ENCODE assay signal across 2 cellular contexts in genomic region chr5:178630475-178630930, GRCh38.
TF ChIP-seq lines count a peak whose summit lies in the region.

No MANE protein-coding gene starts in this region.

TF ChIP-seq in K562, 482 proteins besides CTCF, POLR2A, EP300 and RAD21:
- TF ChIP-seq E2F3 (CRISPR knock-in tag; IDR thresholded peaks at IDR 0.05): no peak
- no peak for TF ChIP-seq NFRKB (IDR thresholded peaks at IDR 0.05; ENCODE audit: low read depth)
- TF ChIP-seq VEZF1 (CRISPR knock-in tag; IDR thresholded peaks at IDR 0.05): no peak
- TF ChIP-seq MEIS2 (IDR thresholded peaks at IDR 0.05; ENCODE audit: partially characterized antibody): peak; percentile 89
- TF ChIP-seq LEF1 (IDR thresholded peaks at IDR 0.05): peak; percentile 66
- TF ChIP-seq ETV6 (IDR thresholded peaks at IDR 0.05; ENCODE audit: borderline replicate concordance in 1 of 2, low read depth in 2 of 2, low read length in 1 of 2): no peak
- TF ChIP-seq ETV6 (CRISPR knock-in tag; IDR thresholded peaks at IDR 0.05; ENCODE audit: borderline replicate concordance): no peak
- TF ChIP-seq ZNF766 (CRISPR knock-in tag; conservative IDR thresholded peaks at IDR 0.05): no peak
- TF ChIP-seq FOXA3 (CRISPR knock-in tag; conservative IDR thresholded peaks at IDR 0.05 in 1 of 2, IDR thresholded peaks at IDR 0.05 in 1 of 2): peak in 1 of 2 experiments; percentile 38; a peak in 1 of 4 replicates
- TF ChIP-seq FOSL1 (tag; conservative IDR thresholded peaks at IDR 0.05): 0 out of 2 replicates have a peak, but pooled peaks have one; percentile 14
- no peak for TF ChIP-seq SMARCB1 (IDR thresholded peaks at IDR 0.05; ENCODE audit: insufficient read length, low read depth)
- no peak for TF ChIP-seq PBX2 (CRISPR knock-in tag; IDR thresholded peaks at IDR 0.05; ENCODE audit: low read depth)
- TF ChIP-seq PBX2 (tag; conservative IDR thresholded peaks at IDR 0.05; ENCODE audit: low read depth): peak; percentile 62
- no peak for TF ChIP-seq BACH1 (tag; IDR thresholded peaks at IDR 0.05)
- peak; percentile 31; the same call in 1 of the 2 replicates for TF ChIP-seq PKNOX1 (IDR thresholded peaks at IDR 0.05)
- no peak for TF ChIP-seq DNMT1 (IDR thresholded peaks at IDR 0.05)
- TF ChIP-seq ZNF431 (CRISPR knock-in tag; IDR thresholded peaks at IDR 0.05): no peak
TF ChIP-seq in K562: peak in this region for 6.

TF ChIP-seq in GM23338, 12 proteins besides CTCF, POLR2A, EP300 and RAD21:
- TF ChIP-seq JUNB (IDR thresholded peaks at IDR 0.05; ENCODE audit: unreplicated experiment) (no peak), ZNF331 (CRISPR knock-in tag; IDR thresholded peaks at IDR 0.05; ENCODE audit: low read depth) (no peak), STAT1 (IDR thresholded peaks at IDR 0.05; ENCODE audit: unreplicated experiment) (no peak), EZH2 (IDR thresholded peaks at IDR 0.05; ENCODE audit: low read depth, unreplicated experiment) (no peak), REST (IDR thresholded peaks at IDR 0.05; ENCODE audit: unreplicated experiment) (no peak), NANOG (IDR thresholded peaks at IDR 0.05; ENCODE audit: borderline replicate concordance) (no peak), ZNF462 (CRISPR knock-in tag; IDR thresholded peaks at IDR 0.05) (no peak), ZNF114 (CRISPR knock-in tag; IDR thresholded peaks at IDR 0.05) (no peak), ETS1 (IDR thresholded peaks at IDR 0.05) (no peak), POLR2AphosphoS5 (IDR thresholded peaks at IDR 0.05; ENCODE audit: low read depth) (no peak), EZH2phosphoT487 (IDR thresholded peaks at IDR 0.05; ENCODE audit: unreplicated experiment) (no peak), CREB1 (CRISPR knock-in tag; IDR thresholded peaks at IDR 0.05; ENCODE audit: low read depth) (no peak)
TF ChIP-seq in GM23338: peak in this region for 0.
